Comparison of ENCODE assay signal across 1 cellular context in genomic region chr6:169751242-169752073, GRCh38.
TF ChIP-seq lines count a peak whose summit lies in the region.

Gene DYNLT2 (minus strand): TSS chr6:169751572. CDS start chr6:169751458, 114 bp downstream.
Gene ERMARD (plus strand): TSS chr6:169751622. CDS start chr6:169751658, 36 bp downstream.

TF ChIP-seq in HepG2, 621 proteins besides CTCF, POLR2A, EP300 and RAD21 (continued from another document):
- no peak for TF ChIP-seq GPBP1L1 (CRISPR knock-in tag; IDR thresholded peaks at IDR 0.05)
- peak; percentile 90 for TF ChIP-seq AGO2 (optimal IDR thresholded peaks at IDR 0.05; ENCODE audit: low read depth, low read length)
- 0 out of 2 replicates have a peak, but pooled peaks have one; percentile 66 for TF ChIP-seq ZFP1 (CRISPR knock-in tag; IDR thresholded peaks at IDR 0.05)
- no peak for TF ChIP-seq ZBTB1 (CRISPR knock-in tag; IDR thresholded peaks at IDR 0.05; ENCODE audit: borderline replicate concordance)
- TF ChIP-seq THYN1 (CRISPR knock-in tag; IDR thresholded peaks at IDR 0.05; ENCODE audit: borderline replicate concordance, low read depth), result peak; percentile 54
- peak; percentile 94 for TF ChIP-seq SP4 (CRISPR knock-in tag; IDR thresholded peaks at IDR 0.05)
- peak; percentile 88 for TF ChIP-seq ZBTB26 (CRISPR knock-in tag; IDR thresholded peaks at IDR 0.05; ENCODE audit: borderline replicate concordance)
- peak; percentile 99 for TF ChIP-seq CENPT (CRISPR knock-in tag; IDR thresholded peaks at IDR 0.05; ENCODE audit: low read depth)
- no peak for TF ChIP-seq HOXA7 (CRISPR knock-in tag; IDR thresholded peaks at IDR 0.05)
- no peak for TF ChIP-seq SMARCC2 (IDR thresholded peaks at IDR 0.05)
- peak; percentile 95 for TF ChIP-seq ZNF761 (CRISPR knock-in tag; conservative IDR thresholded peaks at IDR 0.05)
- no peak; the same call in 1 of the 2 replicates for TF ChIP-seq HMG20A (CRISPR knock-in tag; IDR thresholded peaks at IDR 0.05; ENCODE audit: borderline replicate concordance)
- TF ChIP-seq NFKB2 (CRISPR knock-in tag; IDR thresholded peaks at IDR 0.05; ENCODE audit: borderline replicate concordance), result peak; percentile 98; the same call in 1 of the 2 replicates
- peak; percentile 98 for TF ChIP-seq CBX1 (IDR thresholded peaks at IDR 0.05; ENCODE audit: low read depth)
- no peak for TF ChIP-seq ZNF276 (CRISPR knock-in tag; IDR thresholded peaks at IDR 0.05; ENCODE audit: low read depth)
- peak; percentile 56; the same call in 1 of the 2 replicates for TF ChIP-seq ZBTB10 (CRISPR knock-in tag; IDR thresholded peaks at IDR 0.05; ENCODE audit: borderline replicate concordance)
